Comparison of ENCODE assay signal across 23 cellular contexts in the genomic region with DNA sequence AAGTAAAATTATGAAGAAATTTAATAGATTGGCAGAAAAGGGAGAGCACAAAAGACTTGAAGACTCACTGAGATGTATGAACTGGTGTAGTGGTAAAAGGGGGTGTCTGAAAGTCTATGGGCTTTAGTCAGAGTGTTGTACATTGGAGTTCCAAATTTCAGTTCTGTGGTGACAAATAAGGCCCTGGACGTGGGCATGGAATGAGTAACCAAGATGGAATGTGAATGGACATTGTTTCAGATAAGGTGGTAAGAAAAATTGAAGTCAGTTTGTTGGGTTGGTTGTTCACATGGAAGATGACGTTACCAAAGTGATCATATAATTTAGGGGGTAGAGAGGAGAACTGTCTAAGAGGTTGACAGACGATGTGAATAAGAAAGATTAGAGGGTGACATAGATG. TPM values are rescaled to one million over a fixed set of nuclear protein-coding genes. Genes with fewer than 3 reads are reported as not detected.
A peak's percentile ranks its signal among the peaks of the same experiment; 100 is the strongest.
DNase-seq lines count a peak whose midpoint lies in the region; ATAC-seq, FAIRE-seq and TF ChIP-seq lines count a peak whose summit lies in the region.
"Had no signal": no experiment of that assay in that cellular context is flagged by ENCODE, and none has a peak within 500 bp of the region (broad histone marks: within the 10 kb centered on the region; RNA-seq: fewer than 3 reads in every experiment).

No MANE protein-coding gene starts in this region.

- intact Hi-C loops in activated T-helper 1 cell treated with anti-CD3 and anti-CD28 coated beads, Interleukin-12 subunit alpha, Interleukin-12 subunit beta, Interleukin-2, Interleukin-4 antibody, amounts not matched to agents 30 ng/mL and 10 ng/mL and 1 ng/mL, durations not matched to agents 14 hours and 24 hours and 36 hours (cut with micrococcal nuclease), result loop anchor here (5.0 kb wide), 1 partner anchor 176 kb away; the partner anchor contains the start of gene TAF9B

- no peak for FAIRE-seq in GM19239 (lab: Jason Lieb, UNC)
- FAIRE-seq: RCC 7860 had no signal

- H3K4me3 ChIP-seq in brain microvascular endothelial cell (ENCODE audit: low read depth, low read length), result no peak overlapping the region
- H3K4me3 ChIP-seq: BLaER1, SJSA1 had no signal

- H3K27me3 ChIP-seq in foreskin keratinocyte (no peaks in the 10 kb centered on the region), brain microvascular endothelial cell (replicated peaks) (no peaks in the 10 kb centered on the region)
- H3K27me3 ChIP-seq: SJSA1 had no signal

- H3K4me1 ChIP-seq in foreskin keratinocyte, result peaks cover 13% of the 10 kb centered on the region
- H3K4me1 ChIP-seq: BLaER1, SJSA1 had no signal

- ATAC-seq in activated naive CD4-positive, alpha-beta T cell treated with anti-CD3 and anti-CD28 coated beads, Interleukin-2, amount 50 U/mL, for 72 hours, result no peak
- ATAC-seq in foreskin keratinocyte, result no peak
- ATAC-seq in GM21515 (IDR thresholded peaks at IDR 0.05; ENCODE audit: unreplicated experiment), result no peak

- peaks cover 0 to 14% of the 10 kb centered on the region in 2 donors for H3K9me3 Mint-ChIP-seq in activated naive CD4-positive, alpha-beta T cell treated with anti-CD3 and anti-CD28 coated beads, Interleukin-2, amount 50 U/mL, for 72 hours
- peaks cover 8% of the 10 kb centered on the region for H3K9me3 Mint-ChIP-seq in activated T-helper 1 cell treated with anti-CD3 and anti-CD28 coated beads, Interleukin-12 subunit alpha, Interleukin-12 subunit beta, Interleukin-2, Interleukin-4 antibody, amounts not matched to agents 30 ng/mL and 10 ng/mL and 1 ng/mL, durations not matched to agents 14 hours and 24 hours and 36 hours
- H3K9me3 Mint-ChIP-seq: CD4-positive, alpha-beta T cell had no signal

- H3K36me3 ChIP-seq in brain microvascular endothelial cell (replicated peaks), result no peaks in the 10 kb centered on the region
- H3K36me3 ChIP-seq: BLaER1, SJSA1 had no signal

- H3K27me3 Mint-ChIP-seq in activated T-helper 1 cell treated with anti-CD3 and anti-CD28 coated beads, Interleukin-12 subunit alpha, Interleukin-12 subunit beta, Interleukin-2, Interleukin-4 antibody, amounts not matched to agents 30 ng/mL and 10 ng/mL and 1 ng/mL, durations not matched to agents 14 hours and 24 hours and 36 hours (ENCODE audit: insufficient read depth), result no peaks in the 10 kb centered on the region
- H3K27me3 Mint-ChIP-seq: CD4-positive, alpha-beta T cell had no signal

- H3K4me3 Mint-ChIP-seq in activated T-helper 1 cell treated with anti-CD3 and anti-CD28 coated beads, Interleukin-12 subunit alpha, Interleukin-12 subunit beta, Interleukin-2, Interleukin-4 antibody, amounts not matched to agents 30 ng/mL and 10 ng/mL and 1 ng/mL, durations not matched to agents 14 hours and 24 hours and 36 hours, result no peak overlapping the region
- H3K4me3 Mint-ChIP-seq: CD4-positive, alpha-beta T cell; H9 had no signal

- peaks cover 74% of the 10 kb centered on the region for H3K4me1 Mint-ChIP-seq in activated T-helper 1 cell treated with anti-CD3 and anti-CD28 coated beads, Interleukin-12 subunit alpha, Interleukin-12 subunit beta, Interleukin-2, Interleukin-4 antibody, amounts not matched to agents 30 ng/mL and 10 ng/mL and 1 ng/mL, durations not matched to agents 14 hours and 24 hours and 36 hours (ENCODE audit: low read depth)

- peaks cover 0 to 7% of the 10 kb centered on the region in 2 donors for H3K36me3 Mint-ChIP-seq in activated naive CD4-positive, alpha-beta T cell treated with anti-CD3 and anti-CD28 coated beads, Interleukin-2, amount 50 U/mL, for 72 hours
- peaks cover 59% of the 10 kb centered on the region for H3K36me3 Mint-ChIP-seq in activated T-helper 1 cell treated with anti-CD3 and anti-CD28 coated beads, Interleukin-12 subunit alpha, Interleukin-12 subunit beta, Interleukin-2, Interleukin-4 antibody, amounts not matched to agents 30 ng/mL and 10 ng/mL and 1 ng/mL, durations not matched to agents 14 hours and 24 hours and 36 hours (ENCODE audit: low read depth)

- H3K27ac Mint-ChIP-seq in activated naive CD4-positive, alpha-beta T cell treated with anti-CD3 and anti-CD28 coated beads, Interleukin-2, amount 50 U/mL, for 72 hours, result peak overlapping the region; percentile 68 to 73
- H3K27ac Mint-ChIP-seq in activated T-helper 1 cell treated with anti-CD3 and anti-CD28 coated beads, Interleukin-12 subunit alpha, Interleukin-12 subunit beta, Interleukin-2, Interleukin-4 antibody, amounts not matched to agents 30 ng/mL and 10 ng/mL and 1 ng/mL, durations not matched to agents 14 hours and 24 hours and 36 hours, result peak overlapping the region; percentile 92
- H3K27ac Mint-ChIP-seq: CD4-positive, alpha-beta T cell; H9 had no signal

- no peak for DNase-seq in activated naive CD4-positive, alpha-beta T cell treated with anti-CD3 and anti-CD28 coated beads, Interleukin-2, amount 50 U/mL, for 72 hours (ENCODE audit: low spot score in 2 of 2)
- DNase-seq in activated naive CD4-positive, alpha-beta T cell treated with Interleukin-2 at 50 U/mL for 16 hours, result no peak
- DNase-seq in HT1080 (ENCODE audit: low read depth) (peak; percentile 1), foreskin keratinocyte (no peak), brain microvascular endothelial cell (no peak), GM19239 (ENCODE audit: insufficient read length, low spot score) (no peak)
- no peak for DNase-seq in activated T-helper 1 cell treated with anti-CD3 and anti-CD28 coated beads, Interleukin-12 subunit alpha, Interleukin-12 subunit beta, Interleukin-2, Interleukin-4 antibody, amounts not matched to agents 30 ng/mL and 10 ng/mL and 1 ng/mL, durations not matched to agents 14 hours and 24 hours and 36 hours (ENCODE audit: low spot score)
- DNase-seq: CD4-positive, alpha-beta T cell; COR-L47; DMS79; H9; KG1; NCI-H1105 treated with DMSO at 0.1 percent for 48 hours; NCI-H1694; NCI-H2081; NCI-H2171; NCI-H524 treated with DMSO at 0.1 percent for 48 hours; NCI-H82 had no signal

- peak overlapping the region; percentile 53 for H3K27ac ChIP-seq in foreskin keratinocyte
- H3K27ac ChIP-seq in brain microvascular endothelial cell, result no peak overlapping the region
- H3K27ac ChIP-seq: BLaER1, SJSA1 had no signal

- in situ Hi-C loops in brain microvascular endothelial cell (cut with HindIII; ENCODE audit: low pct_ligation_motif_present, low sequenced_read_pairs), result no loop called here

- TF ChIP-seq CTCF in foreskin keratinocyte (conservative IDR thresholded peaks at IDR 0.05) (no peak), brain microvascular endothelial cell (IDR thresholded peaks at IDR 0.05; ENCODE audit: low read depth, low read length, missing control alignments) (no peak)

RNA-seq across cellular contexts. Expression of gene CYSLTR1, which starts 13.9 kb away (rescaled TPM):
- 1 to 10 TPM; 3.1 to 7.8 TPM for total RNA-seq in activated naive CD4-positive, alpha-beta T cell treated with anti-CD3 and anti-CD28 coated beads, Interleukin-2, amount 50 U/mL, for 72 hours
- total RNA-seq in HT1080 (2014; rRNA removed; shearing (Covaris generic)), result not detected in 2 replicates
- polyA plus RNA-seq in HT1080 (2015; cell fraction: cytosol; rRNA removed), result not detected in 2 replicates
- polyA plus RNA-seq in HT1080 (2015; cell fraction: nucleus; rRNA removed), result not detected in 2 replicates
- total RNA-seq in activated T-helper 1 cell treated with anti-CD3 and anti-CD28 coated beads, Interleukin-12 subunit alpha, Interleukin-12 subunit beta, Interleukin-2, Interleukin-4 antibody, amounts not matched to agents 30 ng/mL and 10 ng/mL and 1 ng/mL, durations not matched to agents 14 hours and 24 hours and 36 hours, result 13.9 and 14.2 TPM in 2 replicates
- not detected in 2 replicates for total RNA-seq in foreskin keratinocyte
- not detected in 2 replicates for polyA plus RNA-seq in foreskin keratinocyte
- total RNA-seq: H9, HT-29 had no signal
